8 cellular contexts compared by ENCODE assay signal in genomic region chr3:5186854-5187151, GRCh38. TPM values are rescaled to one million over a fixed set of nuclear protein-coding genes. Genes with fewer than 3 reads are reported as not detected.
A peak's percentile ranks its signal among the peaks of the same experiment; 100 is the strongest.
DNase-seq lines count a peak whose midpoint lies in the region; ATAC-seq lines count a peak whose summit lies in the region.

No MANE protein-coding gene starts in this region.

- DNase-seq in DMS53 (lab: John Stamatoyannopoulos, UW) (peak; percentile 41), DMS53 treated with DMSO at 0.1 percent for 48 hours (lab: John Stamatoyannopoulos, UW; ENCODE audit: unreplicated experiment) (no peak), SJCRH30 (peak in 1 of 2 experiments; percentile 45), fibroblast of gingiva (ENCODE audit: low read depth) (peak; percentile 28), renal cortical epithelial cell (ENCODE audit: low read depth) (peak; percentile 56), NCI-H2171 (lab: John Stamatoyannopoulos, UW) (no peak)
- DNase-seq in effector CD4-positive, alpha-beta T cell: no peak

- H3K9me3 ChIP-seq in SJCRH30 (replicated peaks): no peaks in the 10 kb centered on the region

- peak overlapping the region; percentile 60 for H3K27ac ChIP-seq in SJCRH30

- no peaks in the 10 kb centered on the region for H3K36me3 ChIP-seq in SJCRH30

- no peaks in the 10 kb centered on the region for H3K27me3 ChIP-seq in SJCRH30

- H3K4me1 ChIP-seq in SJCRH30: no peaks in the 10 kb centered on the region

- peak overlapping the region; percentile 96 for H3K4me3 ChIP-seq in SJCRH30

- ATAC-seq in GM18867 (IDR thresholded peaks at IDR 0.05; ENCODE audit: unreplicated experiment): no peak

RNA-seq across cellular contexts. Expression of gene EDEM1, which starts 0.7 kb away (rescaled TPM):
- total RNA-seq in SJCRH30 (2014; rRNA removed; shearing (Covaris generic)): 20.8 and 22.2 TPM in 2 replicates
- total RNA-seq in renal cortical epithelial cell: 27.4 and 35.0 TPM in 2 replicates

Comparison
In these comparisons a context has a peak if more than half of its experiments do, and no peak if none do; other contexts are left out.
1. DNase-seq: peak in DMS53 (single experiment), fibroblast of gingiva (single experiment) and renal cortical epithelial cell (single experiment); none in DMS53 treated with DMSO at 0.1 percent for 48 hours (single experiment), NCI-H2171 (single experiment) and effector CD4-positive, alpha-beta T cell (single experiment).